19 cellular contexts compared by ENCODE assay signal in the genomic region with DNA sequence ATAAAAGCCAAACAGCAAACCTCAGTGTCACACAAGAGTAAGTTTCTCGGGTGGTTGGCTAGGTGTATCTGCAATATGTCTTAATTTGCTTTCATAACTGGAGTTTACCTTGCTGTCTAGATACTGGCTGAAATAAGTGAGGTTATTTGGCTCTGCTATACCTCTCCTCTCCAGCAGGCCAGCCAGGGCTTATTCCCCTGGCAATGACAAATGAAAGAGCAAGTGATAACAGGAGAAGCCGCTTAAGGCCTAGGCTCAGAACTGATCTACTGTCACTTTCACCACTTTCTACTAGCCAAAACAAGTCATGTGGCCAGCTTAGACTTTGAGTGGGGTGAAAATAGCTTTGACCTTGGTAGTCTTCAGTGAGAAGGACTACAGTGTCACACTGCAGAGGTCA. TPM values are rescaled to one million over a fixed set of nuclear protein-coding genes. Genes with fewer than 3 reads are reported as not detected.
DNase-seq lines count a peak whose midpoint lies in the region; ATAC-seq, FAIRE-seq and TF ChIP-seq lines count a peak whose summit lies in the region.
"Had no signal": no experiment of that assay in that cellular context is flagged by ENCODE, and none has a peak within 500 bp of the region (broad histone marks: within the 10 kb centered on the region; RNA-seq: fewer than 3 reads in every experiment).

No MANE protein-coding gene starts in this region.

- no peak overlapping the region for H3K4me3 ChIP-seq in GM23338
- H3K4me3 ChIP-seq in epithelial cell of proximal tubule (ENCODE audit: low read depth, low read length): no peak overlapping the region
- no peak overlapping the region for H3K4me3 ChIP-seq in BE2C (ENCODE audit: low read depth, low read length)
- H3K4me3 ChIP-seq: BLaER1 had no signal

- no peaks in the 10 kb centered on the region for H3K9me3 Mint-ChIP-seq in GM23338
- H3K9me3 Mint-ChIP-seq: dendritic cell treated with granulocyte-macrophage colony-stimulating factor and Interleukin-4, amounts not matched to agents 40 ng/mL and 50 ng/mL, for 4 days; stimulated activated naive CD8-positive, alpha-beta T cell treated with anti-CD3 and anti-CD28 coated beads, Interleukin-15, Interleukin-2, amounts not matched to agents 100 ng/mL and 50 ng/mL, for 24 hours had no signal

- no peaks in the 10 kb centered on the region for H4K20me1 ChIP-seq in GM23338 (replicated peaks; ENCODE audit: insufficient read depth)
- H4K20me1 ChIP-seq: BLaER1 had no signal

- no peak overlapping the region for H3K27ac ChIP-seq in GM23338 (ENCODE audit: low read depth)
- H3K27ac ChIP-seq: BLaER1, KMS-11 had no signal

- no peak overlapping the region for H3K27ac Mint-ChIP-seq in GM23338
- H3K27ac Mint-ChIP-seq: dendritic cell treated with granulocyte-macrophage colony-stimulating factor and Interleukin-4, amounts not matched to agents 40 ng/mL and 50 ng/mL, for 4 days; nephron progenitor cell; stimulated activated naive CD8-positive, alpha-beta T cell treated with anti-CD3 and anti-CD28 coated beads, Interleukin-15, Interleukin-2, amounts not matched to agents 100 ng/mL and 50 ng/mL, for 24 hours had no signal

- H3K4me1 Mint-ChIP-seq in GM23338: 0 out of 3 replicates have a peak, but pooled peaks cover 4% of the 10 kb centered on the region

- no peaks in the 10 kb centered on the region for H3K36me3 Mint-ChIP-seq in GM23338 (ENCODE audit: low read depth)

- TF ChIP-seq CTCF in GM23338 (conservative IDR thresholded peaks at IDR 0.05; ENCODE audit: low read depth in 2 of 2) (peak in 1 of 2 experiments; percentile 30; a peak in 2 of 4 replicates), epithelial cell of proximal tubule (conservative IDR thresholded peaks at IDR 0.05; ENCODE audit: low read depth, low read length) (peak; percentile 11), BE2C (IDR thresholded peaks at IDR 0.05; ENCODE audit: low read depth, low read length) (no peak; the same call in 1 of the 2 replicates)

- H3K27me3 ChIP-seq in GM23338 (ENCODE audit: insufficient read depth): no peaks in the 10 kb centered on the region
- H3K27me3 ChIP-seq in BE2C: no peaks in the 10 kb centered on the region
- H3K27me3 ChIP-seq: BLaER1 had no signal

- no peaks in the 10 kb centered on the region for H3K9me3 ChIP-seq in BE2C
- H3K9me3 ChIP-seq: BLaER1 had no signal

- no peak for FAIRE-seq in frontal cortex (lab: Jason Lieb, UNC)

- DNase-seq in GM23338 (ENCODE audit: low spot score): peak; percentile 41
- DNase-seq in epithelial cell of proximal tubule (ENCODE audit: low read depth): no peak
- no peak for DNase-seq in BE2C
- no peak for DNase-seq in frontal cortex (ENCODE audit: low spot score in 2 of 2)
- DNase-seq in activated CD4-positive, CD25-positive, alpha-beta regulatory T cell treated with anti-CD3 and anti-CD28 coated beads, Interleukin-2, amount 50 U/mL, for 72 hours: no peak
- no peak for DNase-seq in NCI-H1105 treated with DMSO at 0.1 percent for 48 hours (lab: John Stamatoyannopoulos, UW)
- DNase-seq: amygdala, NCI-H146, NCI-H524, nephron progenitor cell, T-helper 2 cell had no signal

- ATAC-seq in GM18517 (IDR thresholded peaks at IDR 0.05; ENCODE audit: unreplicated experiment) (peak; percentile 51), GM23338 (peak; percentile 73), HG03521 (IDR thresholded peaks at IDR 0.05; ENCODE audit: unreplicated experiment) (peak; percentile 65)

- H2AFZ ChIP-seq in GM23338: no peak overlapping the region

- H3K27me3 Mint-ChIP-seq in GM23338 (ENCODE audit: insufficient read depth, low read depth, poor library complexity): peaks cover 3% of the 10 kb centered on the region
- H3K27me3 Mint-ChIP-seq: dendritic cell treated with granulocyte-macrophage colony-stimulating factor and Interleukin-4, amounts not matched to agents 40 ng/mL and 50 ng/mL, for 4 days had no signal

- H3K79me2 ChIP-seq in GM23338 (replicated peaks; ENCODE audit: insufficient read depth): no peaks in the 10 kb centered on the region

- no peak overlapping the region for H3K4me2 ChIP-seq in GM23338
- H3K4me2 ChIP-seq: BLaER1, KMS-11 had no signal

- no peaks in the 10 kb centered on the region for H3K36me3 ChIP-seq in GM23338 (ENCODE audit: insufficient read depth)
- no peaks in the 10 kb centered on the region for H3K36me3 ChIP-seq in BE2C
- H3K36me3 ChIP-seq: BLaER1 had no signal

- H3K4me1 ChIP-seq in GM23338 (ENCODE audit: insufficient read depth) (no peaks in the 10 kb centered on the region), BE2C (no peaks in the 10 kb centered on the region)
- H3K4me1 ChIP-seq: BLaER1 had no signal

- no peak overlapping the region for H3K4me3 Mint-ChIP-seq in GM23338
- H3K4me3 Mint-ChIP-seq: dendritic cell treated with granulocyte-macrophage colony-stimulating factor and Interleukin-4, amounts not matched to agents 40 ng/mL and 50 ng/mL, for 4 days; nephron progenitor cell; stimulated activated naive CD8-positive, alpha-beta T cell treated with anti-CD3 and anti-CD28 coated beads, Interleukin-15, Interleukin-2, amounts not matched to agents 100 ng/mL and 50 ng/mL, for 24 hours had no signal

- no peaks in the 10 kb centered on the region for H3F3A ChIP-seq in GM23338 (replicated peaks; ENCODE audit: low read depth)

- H3K9me2 ChIP-seq in GM23338 (ENCODE audit: insufficient read depth): no peaks in the 10 kb centered on the region

TF ChIP-seq in GM23338, 12 proteins besides CTCF, POLR2A, EP300 and RAD21 (continues in another document):
- TF ChIP-seq EZH2 (IDR thresholded peaks at IDR 0.05; ENCODE audit: low read depth, unreplicated experiment) (no peak), ZNF331 (CRISPR knock-in tag; IDR thresholded peaks at IDR 0.05; ENCODE audit: low read depth) (no peak), STAT1 (IDR thresholded peaks at IDR 0.05; ENCODE audit: unreplicated experiment) (no peak)
- TF ChIP-seq, protein P1, sequence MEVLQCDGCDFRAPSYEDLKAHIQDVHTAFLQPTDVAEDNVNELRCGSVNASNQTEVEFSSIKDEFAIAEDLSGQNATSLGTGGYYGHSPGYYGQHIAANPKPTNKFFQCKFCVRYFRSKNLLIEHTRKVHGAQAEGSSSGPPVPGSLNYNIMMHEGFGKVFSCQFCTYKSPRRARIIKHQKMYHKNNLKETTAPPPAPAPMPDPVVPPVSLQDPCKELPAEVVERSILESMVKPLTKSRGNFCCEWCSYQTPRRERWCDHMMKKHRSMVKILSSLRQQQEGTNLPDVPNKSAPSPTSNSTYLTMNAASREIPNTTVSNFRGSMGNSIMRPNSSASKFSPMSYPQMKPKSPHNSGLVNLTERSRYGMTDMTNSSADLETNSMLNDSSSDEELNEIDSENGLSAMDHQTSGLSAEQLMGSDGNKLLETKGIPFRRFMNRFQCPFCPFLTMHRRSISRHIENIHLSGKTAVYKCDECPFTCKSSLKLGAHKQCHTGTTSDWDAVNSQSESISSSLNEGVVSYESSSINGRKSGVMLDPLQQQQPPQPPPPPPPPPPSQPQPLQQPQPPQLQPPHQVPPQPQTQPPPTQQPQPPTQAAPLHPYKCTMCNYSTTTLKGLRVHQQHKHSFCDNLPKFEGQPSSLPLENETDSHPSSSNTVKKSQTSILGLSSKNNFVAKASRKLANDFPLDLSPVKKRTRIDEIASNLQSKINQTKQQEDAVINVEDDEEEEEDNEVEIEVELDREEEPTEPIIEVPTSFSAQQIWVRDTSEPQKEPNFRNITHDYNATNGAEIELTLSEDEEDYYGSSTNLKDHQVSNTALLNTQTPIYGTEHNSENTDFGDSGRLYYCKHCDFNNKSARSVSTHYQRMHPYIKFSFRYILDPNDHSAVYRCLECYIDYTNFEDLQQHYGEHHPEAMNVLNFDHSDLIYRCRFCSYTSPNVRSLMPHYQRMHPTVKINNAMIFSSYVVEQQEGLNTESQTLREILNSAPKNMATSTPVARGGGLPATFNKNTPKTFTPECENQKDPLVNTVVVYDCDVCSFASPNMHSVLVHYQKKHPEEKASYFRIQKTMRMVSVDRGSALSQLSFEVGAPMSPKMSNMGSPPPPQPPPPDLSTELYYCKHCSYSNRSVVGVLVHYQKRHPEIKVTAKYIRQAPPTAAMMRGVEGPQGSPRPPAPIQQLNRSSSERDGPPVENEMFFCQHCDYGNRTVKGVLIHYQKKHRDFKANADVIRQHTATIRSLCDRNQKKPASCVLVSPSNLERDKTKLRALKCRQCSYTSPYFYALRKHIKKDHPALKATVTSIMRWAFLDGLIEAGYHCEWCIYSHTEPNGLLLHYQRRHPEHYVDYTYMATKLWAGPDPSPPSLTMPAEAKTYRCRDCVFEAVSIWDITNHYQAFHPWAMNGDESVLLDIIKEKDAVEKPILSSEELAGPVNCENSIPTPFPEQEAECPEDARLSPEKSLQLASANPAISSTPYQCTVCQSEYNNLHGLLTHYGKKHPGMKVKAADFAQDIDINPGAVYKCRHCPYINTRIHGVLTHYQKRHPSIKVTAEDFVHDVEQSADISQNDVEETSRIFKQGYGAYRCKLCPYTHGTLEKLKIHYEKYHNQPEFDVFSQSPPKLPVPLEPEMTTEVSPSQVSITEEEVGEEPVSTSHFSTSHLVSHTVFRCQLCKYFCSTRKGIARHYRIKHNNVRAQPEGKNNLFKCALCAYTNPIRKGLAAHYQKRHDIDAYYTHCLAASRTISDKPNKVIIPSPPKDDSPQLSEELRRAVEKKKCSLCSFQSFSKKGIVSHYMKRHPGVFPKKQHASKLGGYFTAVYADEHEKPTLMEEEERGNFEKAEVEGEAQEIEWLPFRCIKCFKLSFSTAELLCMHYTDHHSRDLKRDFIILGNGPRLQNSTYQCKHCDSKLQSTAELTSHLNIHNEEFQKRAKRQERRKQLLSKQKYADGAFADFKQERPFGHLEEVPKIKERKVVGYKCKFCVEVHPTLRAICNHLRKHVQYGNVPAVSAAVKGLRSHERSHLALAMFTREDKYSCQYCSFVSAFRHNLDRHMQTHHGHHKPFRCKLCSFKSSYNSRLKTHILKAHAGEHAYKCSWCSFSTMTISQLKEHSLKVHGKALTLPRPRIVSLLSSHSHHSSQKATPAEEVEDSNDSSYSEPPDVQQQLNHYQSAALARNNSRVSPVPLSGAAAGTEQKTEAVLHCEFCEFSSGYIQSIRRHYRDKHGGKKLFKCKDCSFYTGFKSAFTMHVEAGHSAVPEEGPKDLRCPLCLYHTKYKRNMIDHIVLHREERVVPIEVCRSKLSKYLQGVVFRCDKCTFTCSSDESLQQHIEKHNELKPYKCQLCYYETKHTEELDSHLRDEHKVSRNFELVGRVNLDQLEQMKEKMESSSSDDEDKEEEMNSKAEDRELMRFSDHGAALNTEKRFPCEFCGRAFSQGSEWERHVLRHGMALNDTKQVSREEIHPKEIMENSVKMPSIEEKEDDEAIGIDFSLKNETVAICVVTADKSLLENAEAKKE (CRISPR knock-in tag; IDR thresholded peaks at IDR 0.05): no peak

RNA-seq across cellular contexts. Expression of a gene that starts 4.8 kb away (rescaled TPM):
- not detected in 2 replicates for total RNA-seq in GM23338 (2014; rRNA removed; shearing (Covaris generic))
- polyA plus RNA-seq in GM23338 (2016; fragmentation: Nextera tagmentation; extraction: Ambion mirVana): not detected in 2 replicates
- total RNA-seq in epithelial cell of proximal tubule (not detected in 2 replicates), frontal cortex (0.41 TPM)
- polyA plus RNA-seq in BE2C (2012; ENCODE audit: insufficient read depth, insufficient read length, low read depth): not detected
- total RNA-seq: fibroblast of lung, RPMI7951 had no signal
- polyA plus RNA-seq: fibroblast of lung had no signal

RNA-seq across cellular contexts. Expression of a gene that starts 42.3 kb away (rescaled TPM):
- 42.9 and 47.0 TPM in 2 replicates for total RNA-seq in GM23338 (2014; rRNA removed; shearing (Covaris generic))
- 16.5 and 30.0 TPM in 2 replicates for polyA plus RNA-seq in GM23338 (2016; fragmentation: Nextera tagmentation; extraction: Ambion mirVana)
- total RNA-seq in epithelial cell of proximal tubule: 41.2 and 44.6 TPM in 2 replicates
- polyA plus RNA-seq in BE2C (2012; ENCODE audit: insufficient read depth, insufficient read length, low read depth): 2.0 TPM
- total RNA-seq in frontal cortex: 2.4 TPM

Comparison
In these comparisons a context has a peak if more than half of its experiments do, and no peak if none do; other contexts are left out.
1. RNA of a gene that starts 42.3 kb away (total RNA-seq): 42.9 to 47.0 TPM in GM23338 and 41.2 to 44.6 TPM in epithelial cell of proximal tubule; 2.4 TPM in frontal cortex (single experiment); every median in the first group is over 10 times any median in the second.
2. Peak in every context shown above with its lines, with median percentiles within 50 percentile points of each other: ATAC-seq.